8 cellular contexts compared by ENCODE assay signal in the genomic region with DNA sequence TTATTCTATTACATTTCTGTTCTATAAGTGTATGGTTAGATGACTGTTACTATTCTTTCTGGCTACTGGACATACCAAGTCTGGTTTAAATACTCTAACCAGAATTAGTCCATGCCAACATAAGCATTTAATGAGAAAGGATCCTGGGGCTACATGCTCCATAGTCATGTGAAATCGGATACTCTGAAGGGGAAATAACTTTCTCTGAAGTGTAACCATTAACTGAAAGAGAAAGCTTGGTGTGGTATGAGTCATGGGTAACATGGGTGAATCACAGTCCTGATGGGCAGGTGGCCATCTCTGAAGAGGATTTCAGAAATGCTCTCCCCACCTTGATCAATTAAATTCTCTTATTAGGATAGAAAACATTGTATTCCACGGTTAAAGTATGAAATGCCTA.
A peak's percentile ranks its signal among the peaks of the same experiment; 100 is the strongest.
DNase-seq lines count a peak whose midpoint lies in the region; ATAC-seq and TF ChIP-seq lines count a peak whose summit lies in the region.

No MANE protein-coding gene starts in this region.

- peaks cover 3% of the 10 kb centered on the region for H3K9me3 Mint-ChIP-seq in stimulated activated effector memory CD8-positive, alpha-beta T cell treated with anti-CD3 and anti-CD28 coated beads, Interleukin-12 subunit alpha, Interleukin-12 subunit beta, amount 100 ng/mL, for 72 hours

- TF ChIP-seq CTCF in GM06990 (IDR thresholded peaks at IDR 0.05; ENCODE audit: insufficient read depth, low read length, poor library complexity, severe bottlenecking) (no peak), astrocyte of the spinal cord (IDR thresholded peaks at IDR 0.05; ENCODE audit: low read depth, low read length) (no peak)

- no peaks in the 10 kb centered on the region for H3K27me3 ChIP-seq in GM06990 (replicated peaks; ENCODE audit: control insufficient read depth, insufficient read depth, low read length)

- no peak overlapping the region for H3K4me3 Mint-ChIP-seq in stimulated activated effector memory CD8-positive, alpha-beta T cell treated with anti-CD3 and anti-CD28 coated beads, Interleukin-12 subunit alpha, Interleukin-12 subunit beta, amount 100 ng/mL, for 72 hours

- in situ Hi-C loops in astrocyte of the spinal cord (cut with HindIII; ENCODE audit: low sequenced_read_pairs), result no loop called here

- DNase-seq in GM06990 (ENCODE audit: extremely low read depth, insufficient read length) (peak; percentile 26), astrocyte of the spinal cord (ENCODE audit: low read depth, low spot score) (peak; percentile 90), cortex of kidney (lab: John Stamatoyannopoulos, UW) (no peak), GDM1 (lab: John Stamatoyannopoulos, UW) (no peak), NCI-H1694 (lab: John Stamatoyannopoulos, UW) (no peak)
- DNase-seq in stimulated activated effector memory CD8-positive, alpha-beta T cell treated with anti-CD3 and anti-CD28 coated beads, Interleukin-12 subunit alpha, Interleukin-12 subunit beta, amount 100 ng/mL, for 72 hours (ENCODE audit: low spot score in 2 of 2), result no peak

- no peaks in the 10 kb centered on the region for H3K36me3 ChIP-seq in GM06990 (ENCODE audit: control insufficient read depth, insufficient read depth, low read length)

- no peaks in the 10 kb centered on the region for H3K4me1 Mint-ChIP-seq in stimulated activated effector memory CD8-positive, alpha-beta T cell treated with anti-CD3 and anti-CD28 coated beads, Interleukin-12 subunit alpha, Interleukin-12 subunit beta, amount 100 ng/mL, for 72 hours

- H3K36me3 Mint-ChIP-seq in stimulated activated effector memory CD8-positive, alpha-beta T cell treated with anti-CD3 and anti-CD28 coated beads, Interleukin-12 subunit alpha, Interleukin-12 subunit beta, amount 100 ng/mL, for 72 hours, result no peaks in the 10 kb centered on the region

- ATAC-seq in GM21360 (IDR thresholded peaks at IDR 0.05; ENCODE audit: unreplicated experiment) (peak; percentile 98), HG03457 (IDR thresholded peaks at IDR 0.05; ENCODE audit: unreplicated experiment) (peak; percentile 99)
- ATAC-seq in stimulated activated effector memory CD8-positive, alpha-beta T cell treated with anti-CD3 and anti-CD28 coated beads, Interleukin-12 subunit alpha, Interleukin-12 subunit beta, amount 100 ng/mL, for 72 hours, result peak; percentile 67

- H3K4me3 ChIP-seq in GM06990 (replicated peaks; ENCODE audit: low read depth, low read length) (no peak overlapping the region), astrocyte of the spinal cord (ENCODE audit: low read depth, low read length) (no peak overlapping the region)

- no peak overlapping the region for H3K27ac Mint-ChIP-seq in stimulated activated effector memory CD8-positive, alpha-beta T cell treated with anti-CD3 and anti-CD28 coated beads, Interleukin-12 subunit alpha, Interleukin-12 subunit beta, amount 100 ng/mL, for 72 hours

Comparison
In these comparisons a context has a peak if more than half of its experiments do, and no peak if none do; other contexts are left out.
1. DNase-seq: peak in GM06990 (single experiment) and astrocyte of the spinal cord (single experiment); none in stimulated activated effector memory CD8-positive, alpha-beta T cell treated with anti-CD3 and anti-CD28 coated beads, Interleukin-12 subunit alpha, Interleukin-12 subunit beta, amount 100 ng/mL, for 72 hours (0 of 2), cortex of kidney (single experiment), GDM1 (single experiment) and NCI-H1694 (single experiment).
2. Peak in every context shown above with its lines, with median percentiles within 50 percentile points of each other: ATAC-seq.